9 cellular contexts compared by ENCODE assay signal in the genomic region with DNA sequence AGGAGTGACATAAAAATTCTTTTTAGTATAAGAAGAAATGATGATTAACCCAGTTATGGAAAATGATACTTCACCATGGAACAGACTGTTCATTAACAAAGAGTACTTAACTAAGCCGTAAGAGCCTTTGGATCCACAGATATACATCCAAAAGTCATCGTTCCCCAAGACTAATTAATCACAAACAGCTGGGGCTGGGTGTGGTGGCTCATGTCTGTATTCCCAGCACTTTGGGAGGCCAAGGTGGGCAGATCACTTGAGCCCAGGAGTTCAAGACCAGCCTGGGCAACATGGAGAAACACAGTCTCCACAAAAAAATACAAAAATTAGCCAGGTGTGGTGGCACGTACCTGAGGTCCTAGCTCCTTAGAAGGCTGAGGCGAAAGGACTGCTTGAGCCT. TPM values are rescaled to one million over a fixed set of nuclear protein-coding genes. Genes with fewer than 3 reads are reported as not detected.
DNase-seq lines count a peak whose midpoint lies in the region; ATAC-seq and TF ChIP-seq lines count a peak whose summit lies in the region.
"Had no signal": no experiment of that assay in that cellular context is flagged by ENCODE, and none has a peak within 500 bp of the region (broad histone marks: within the 10 kb centered on the region; RNA-seq: fewer than 3 reads in every experiment).

No MANE protein-coding gene starts in this region.

- 90 to 91% methylated on average over 4 of the region's 4 CpGs for WGBS in tibial nerve, 2 donors

- H3K9me3 ChIP-seq in tibial nerve = no peaks in the 10 kb centered on the region

- peaks cover 54% of the 10 kb centered on the region for H3K36me3 Mint-ChIP-seq in activated naive CD4-positive, alpha-beta T cell treated with anti-CD3 and anti-CD28 coated beads, Interleukin-2, amount 10 ng/mL, durations not matched to agents 7 days and 5 days
- peaks cover 62% of the 10 kb centered on the region for H3K36me3 Mint-ChIP-seq in activated CD8-positive, alpha-beta T cell treated with anti-CD3 and anti-CD28 coated beads, Interleukin-2, amount 10 ng/mL, durations not matched to agents 7 days and 5 days (ENCODE audit: low read depth)
- peaks cover 4% of the 10 kb centered on the region for H3K36me3 Mint-ChIP-seq in memory B cell

- peak overlapping the region in 3 of 4 donors; percentile 78 to 86 (median 85) for H3K27ac ChIP-seq in tibial nerve

- H3K27ac Mint-ChIP-seq in activated naive CD4-positive, alpha-beta T cell treated with anti-CD3 and anti-CD28 coated beads, Interleukin-2, amount 10 ng/mL, durations not matched to agents 7 days and 5 days = peak overlapping the region; percentile 74
- peak overlapping the region; percentile 30 for H3K27ac Mint-ChIP-seq in activated CD8-positive, alpha-beta T cell treated with anti-CD3 and anti-CD28 coated beads, Interleukin-2, amount 10 ng/mL, durations not matched to agents 7 days and 5 days
- peak overlapping the region; percentile 65 for H3K27ac Mint-ChIP-seq in memory B cell

- no peak for DNase-seq in activated naive CD4-positive, alpha-beta T cell treated with anti-CD3 and anti-CD28 coated beads, Interleukin-2, amount 10 ng/mL, durations not matched to agents 7 days and 5 days
- no peak for DNase-seq in activated naive CD4-positive, alpha-beta T cell (lab: John Stamatoyannopoulos, UW)
- DNase-seq in activated CD8-positive, alpha-beta T cell treated with anti-CD3 and anti-CD28 coated beads, Interleukin-2, amount 10 ng/mL, durations not matched to agents 7 days and 5 days = no peak
- DNase-seq in memory B cell (ENCODE audit: low spot score in 2 of 2) (no peak), tibial nerve (ENCODE audit: low spot score in 2 of 2) (no peak), SKM-1 treated with dmso at 0.1 percent for 144 hours (lab: John Stamatoyannopoulos, UW; ENCODE audit: unreplicated experiment) (no peak), cerebellum (ENCODE audit: low spot score) (no peak)
- DNase-seq: Kasumi-1 had no signal

- H3K27me3 ChIP-seq in tibial nerve = no peaks in the 10 kb centered on the region

- POLR2A ChIA-PET in activated CD8-positive, alpha-beta T cell treated with anti-CD3 and anti-CD28 coated beads, Interleukin-2, amount 10 ng/mL, durations not matched to agents 7 days and 5 days (lab: Charles Lee) = interaction anchor here (1.4 to 2.3 kb wide), 4 partner anchors 10 to 271 kb away, joined by 4 to 9 read pairs (median 5); a partner anchor contains a TSS

- CTCF ChIA-PET in activated naive CD4-positive, alpha-beta T cell treated with anti-CD3 and anti-CD28 coated beads, Interleukin-2, amount 10 ng/mL, durations not matched to agents 7 days and 5 days (lab: Charles Lee) = interaction anchor here (1.0 to 2.2 kb wide), 4 partner anchors 9 to 29 kb away, joined by 3 to 11 read pairs (median 4); no protein-coding TSS in a partner anchor
- CTCF ChIA-PET in activated CD8-positive, alpha-beta T cell treated with anti-CD3 and anti-CD28 coated beads, Interleukin-2, amount 10 ng/mL, durations not matched to agents 7 days and 5 days (lab: Charles Lee) = interaction anchor here (1.1 to 8.2 kb wide), 5 partner anchors 9 to 269 kb away, joined by 4 to 92 read pairs (median 12); no protein-coding TSS in a partner anchor

- no peaks in the 10 kb centered on the region for H3K27me3 Mint-ChIP-seq in activated naive CD4-positive, alpha-beta T cell treated with anti-CD3 and anti-CD28 coated beads, Interleukin-2, amount 10 ng/mL, durations not matched to agents 7 days and 5 days
- no peaks in the 10 kb centered on the region for H3K27me3 Mint-ChIP-seq in activated CD8-positive, alpha-beta T cell treated with anti-CD3 and anti-CD28 coated beads, Interleukin-2, amount 10 ng/mL, durations not matched to agents 7 days and 5 days (ENCODE audit: low read depth)
- no peaks in the 10 kb centered on the region for H3K27me3 Mint-ChIP-seq in memory B cell

- no peak for ATAC-seq in activated CD8-positive, alpha-beta T cell treated with anti-CD3 and anti-CD28 coated beads, Interleukin-2, amount 10 ng/mL, durations not matched to agents 7 days and 5 days
- ATAC-seq in memory B cell (ENCODE audit: low read depth) = no peak
- no peak for ATAC-seq in GM21825 (IDR thresholded peaks at IDR 0.05; ENCODE audit: unreplicated experiment)

- no peaks in the 10 kb centered on the region for H3K9me3 Mint-ChIP-seq in activated naive CD4-positive, alpha-beta T cell treated with anti-CD3 and anti-CD28 coated beads, Interleukin-2, amount 10 ng/mL, durations not matched to agents 7 days and 5 days
- H3K9me3 Mint-ChIP-seq in activated CD8-positive, alpha-beta T cell treated with anti-CD3 and anti-CD28 coated beads, Interleukin-2, amount 10 ng/mL, durations not matched to agents 7 days and 5 days (ENCODE audit: insufficient read depth) = no peaks in the 10 kb centered on the region
- H3K9me3 Mint-ChIP-seq in memory B cell = no peaks in the 10 kb centered on the region

- no peak for TF ChIP-seq EP300 in tibial nerve (IDR thresholded peaks at IDR 0.05)

- no peak overlapping the region for H3K4me3 Mint-ChIP-seq in activated naive CD4-positive, alpha-beta T cell treated with anti-CD3 and anti-CD28 coated beads, Interleukin-2, amount 10 ng/mL, durations not matched to agents 7 days and 5 days
- H3K4me3 Mint-ChIP-seq in activated CD8-positive, alpha-beta T cell treated with anti-CD3 and anti-CD28 coated beads, Interleukin-2, amount 10 ng/mL, durations not matched to agents 7 days and 5 days = no peak overlapping the region
- H3K4me3 Mint-ChIP-seq in memory B cell = no peak overlapping the region

- H3K4me3 ChIP-seq in tibial nerve = no peak overlapping the region

- no peaks in the 10 kb centered on the region for H3K36me3 ChIP-seq in tibial nerve

- no peak for TF ChIP-seq POLR2A in tibial nerve (IDR thresholded peaks at IDR 0.05)

- no peak for TF ChIP-seq CTCF in tibial nerve (IDR thresholded peaks at IDR 0.05)

- peaks cover 0 to 73% (median 52%) of the 10 kb centered on the region in 4 donors for H3K4me1 ChIP-seq in tibial nerve

- peaks cover 90% of the 10 kb centered on the region for H3K4me1 Mint-ChIP-seq in activated naive CD4-positive, alpha-beta T cell treated with anti-CD3 and anti-CD28 coated beads, Interleukin-2, amount 10 ng/mL, durations not matched to agents 7 days and 5 days
- peaks cover 82% of the 10 kb centered on the region for H3K4me1 Mint-ChIP-seq in activated CD8-positive, alpha-beta T cell treated with anti-CD3 and anti-CD28 coated beads, Interleukin-2, amount 10 ng/mL, durations not matched to agents 7 days and 5 days (ENCODE audit: low read depth)
- peaks cover 42% of the 10 kb centered on the region for H3K4me1 Mint-ChIP-seq in memory B cell

RNA-seq across cellular contexts. Expression of a gene that starts 36.2 kb away (rescaled TPM):
- total RNA-seq in activated CD8-positive, alpha-beta T cell treated with anti-CD3 and anti-CD28 coated beads, Interleukin-2, amount 10 ng/mL, durations not matched to agents 7 days and 5 days = 10 to 100 TPM; 77.5 TPM
- total RNA-seq in tibial nerve (10 to 100 TPM; 22.7 to 29.3 (median 25.8) TPM), cerebellum (49.3 TPM)
